8 cellular contexts compared by ENCODE assay signal in the genomic region with DNA sequence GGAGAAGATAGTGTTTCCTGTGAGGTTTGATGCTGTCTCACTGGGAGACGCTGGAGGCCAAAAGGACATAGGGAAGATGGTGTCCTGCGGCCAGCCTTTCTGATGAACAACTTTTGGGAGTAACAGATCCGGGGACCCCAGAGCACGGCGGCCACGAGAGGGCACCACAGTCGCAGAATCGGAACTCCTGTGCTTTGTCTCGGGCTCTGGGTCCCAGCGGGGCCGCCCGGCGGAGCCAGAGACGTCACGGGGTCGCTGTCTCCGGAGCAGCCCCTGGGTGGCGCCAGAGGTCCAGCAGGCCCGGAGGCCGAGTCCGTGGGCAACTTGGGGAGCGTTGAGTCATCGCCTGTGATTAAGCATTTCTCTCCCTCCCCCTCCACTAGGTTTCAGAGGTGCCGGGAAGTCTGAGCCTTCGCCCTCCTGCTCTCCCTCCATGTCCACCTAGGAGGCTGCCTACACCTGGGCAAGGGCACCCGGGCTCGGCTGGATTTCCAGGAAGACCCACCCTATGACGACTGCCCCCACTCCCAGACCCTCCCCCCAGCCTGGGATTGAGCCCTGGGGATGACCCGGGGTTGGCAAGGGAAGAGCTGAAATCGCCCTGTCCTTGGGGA. TPM values are rescaled to one million over a fixed set of nuclear protein-coding genes. Genes with fewer than 3 reads are reported as not detected.
DNase-seq lines count a peak whose midpoint lies in the region; ATAC-seq and TF ChIP-seq lines count a peak whose summit lies in the region.

No MANE protein-coding gene starts in this region.

- H3K9me3 ChIP-seq in ascending aorta, result no peaks in the 10 kb centered on the region
- no peaks in the 10 kb centered on the region for H3K9me3 ChIP-seq in right cardiac atrium (ENCODE audit: control insufficient read depth, low read length)
- no peaks in the 10 kb centered on the region for H3K9me3 ChIP-seq in aorta (ENCODE audit: control insufficient read depth, low read length)

- H3K4me3 ChIP-seq in ascending aorta, result peak overlapping the region; percentile 26 to 53
- no peak overlapping the region for H3K4me3 ChIP-seq in right cardiac atrium (ENCODE audit: low read length)
- H3K4me3 ChIP-seq in rectal smooth muscle tissue (ENCODE audit: low read length), result peak overlapping the region; percentile 47
- no peak overlapping the region for H3K4me3 ChIP-seq in aorta (ENCODE audit: low read length in 2 of 2)

- WGBS in right cardiac atrium, result 2% methylated on average over 30 of the region's 30 CpGs
- 1 to 2% methylated on average over 29 to 30 of the region's 30 CpGs for WGBS in aorta, 2 donors

- H3K36me3 ChIP-seq in ascending aorta (no peaks in the 10 kb centered on the region), rectal smooth muscle tissue (ENCODE audit: control insufficient read depth, insufficient read depth, low read length) (no peaks in the 10 kb centered on the region), aorta (ENCODE audit: control insufficient read depth in 1 of 2, insufficient read depth in 2 of 2, low read length in 1 of 2) (no peaks in the 10 kb centered on the region)

- H3K9ac ChIP-seq in rectal smooth muscle tissue (ENCODE audit: low read length), result peak overlapping the region; percentile 8

- intact Hi-C loops in ascending aorta (cut with DNase I), result loop anchor here (1.0 to 2.0 kb wide), 6 partner anchors 27 to 468 kb away; a partner anchor contains a TSS
- intact Hi-C loops in right cardiac atrium (cut with DNase I), result loop anchor here (2.0 to 10.0 kb wide), 5 partner anchors 165 to 195 kb away; a partner anchor contains a TSS
- intact Hi-C loops in aorta (cut with DNase I), result loop anchor here (1.0 to 5.0 kb wide), 6 partner anchors 26 to 467 kb away; a partner anchor contains a TSS

- peak; percentile 89 for ATAC-seq in GM18498 (IDR thresholded peaks at IDR 0.05; ENCODE audit: unreplicated experiment)
- ATAC-seq in HG02938 (IDR thresholded peaks at IDR 0.05; ENCODE audit: unreplicated experiment), result peak; percentile 71
- ATAC-seq in right cardiac atrium, result peak; percentile 95
- peak; percentile 97 for ATAC-seq in aorta (ENCODE audit: low FRiP score)

- H3K4me1 ChIP-seq in ascending aorta, result peaks cover 6 to 13% of the 10 kb centered on the region in 2 donors
- H3K4me1 ChIP-seq in right cardiac atrium (ENCODE audit: control insufficient read depth, insufficient read depth, low read length), result peaks cover 2% of the 10 kb centered on the region
- peaks cover 6% of the 10 kb centered on the region for H3K4me1 ChIP-seq in rectal smooth muscle tissue (ENCODE audit: control insufficient read depth, insufficient read depth, low read length)
- H3K4me1 ChIP-seq in aorta (ENCODE audit: control insufficient read depth in 1 of 2, insufficient read depth in 2 of 2, low read length in 2 of 2), result no peaks in the 10 kb centered on the region

- peak; percentile 33 to 65 for DNase-seq in NCI-H187 (lab: John Stamatoyannopoulos, UW)
- DNase-seq in T-helper 2 cell, result peak; percentile 93 to 99 (median 96)
- DNase-seq in ascending aorta (ENCODE audit: low spot score in 2 of 2), result peak; percentile 92 to 99
- DNase-seq in right cardiac atrium, result peak; percentile 98 to 100 (median 99)
- peak; percentile 99 to 100 for DNase-seq in aorta

- TF ChIP-seq CTCF in ascending aorta (IDR thresholded peaks at IDR 0.05), result peak; percentile 99 to 100 (median 99)

- H3K27me3 ChIP-seq in ascending aorta, result no peaks in the 10 kb centered on the region
- no peaks in the 10 kb centered on the region for H3K27me3 ChIP-seq in right cardiac atrium (ENCODE audit: control insufficient read depth, insufficient read depth)
- H3K27me3 ChIP-seq in rectal smooth muscle tissue (ENCODE audit: control insufficient read depth, insufficient read depth, low read length), result no peaks in the 10 kb centered on the region
- no peaks in the 10 kb centered on the region for H3K27me3 ChIP-seq in aorta (ENCODE audit: control insufficient read depth in 1 of 2, insufficient read depth in 2 of 2, low read length in 1 of 2)

- peak overlapping the region; percentile 58 to 81 for H3K27ac ChIP-seq in ascending aorta
- peak overlapping the region; percentile 6 for H3K27ac ChIP-seq in right cardiac atrium (ENCODE audit: low read length)
- peak overlapping the region; percentile 21 for H3K27ac ChIP-seq in rectal smooth muscle tissue (ENCODE audit: low read depth, low read length)
- peak overlapping the region in 1 of 2 donors; percentile 4 for H3K27ac ChIP-seq in aorta (ENCODE audit: low read depth in 1 of 2, low read length in 2 of 2)

RNA-seq across cellular contexts. Expression of a gene that starts 3.2 kb away (rescaled TPM):
- not detected for total RNA-seq in ascending aorta
- total RNA-seq in right cardiac atrium, result 1 to 10 TPM in 2 of 4 donors, under 1 TPM in 1, not detected in 1; 0.86 to 2.1 (median 1.4) TPM
- 1.7 TPM for polyA plus RNA-seq in right cardiac atrium
- 1 to 10 TPM in 1 of 2 donors, not detected in 1; 1.0 TPM for total RNA-seq in aorta
- polyA plus RNA-seq in aorta, result 1 to 10 TPM in 1 of 2 donors, not detected in 1; 2.5 TPM

RNA-seq across cellular contexts. Expression of a gene that starts 25.8 kb away (rescaled TPM):
- not detected for total RNA-seq in ascending aorta
- total RNA-seq in right cardiac atrium, result 1 to 10 TPM in 1 of 4 donors, under 1 TPM in 3; 0.40 to 1.2 (median 0.80) TPM
- 0.48 TPM for polyA plus RNA-seq in right cardiac atrium
- 1 to 10 TPM; 2.0 to 2.3 TPM for total RNA-seq in aorta
- polyA plus RNA-seq in aorta, result 1 to 10 TPM; 1.8 to 3.1 TPM

RNA-seq across cellular contexts. Expression of a gene that starts 25.8 kb away (rescaled TPM):
- total RNA-seq in ascending aorta (128 TPM), right cardiac atrium (10 to 100 TPM; 21.6 to 26.2 (median 22.3) TPM), aorta (10 to 100 TPM; 26.9 to 37.2 TPM)
- polyA plus RNA-seq in right cardiac atrium (22.9 TPM), aorta (10 to 100 TPM; 22.3 to 67.6 TPM)

RNA-seq across cellular contexts. Expression of a gene that starts 58.1 kb away (rescaled TPM):
- total RNA-seq in ascending aorta (12.9 TPM), right cardiac atrium (1 to 10 TPM; 1.4 to 3.2 (median 2.2) TPM), aorta (1 to 10 TPM; 4.3 to 9.8 TPM)
- polyA plus RNA-seq in right cardiac atrium (1.9 TPM), aorta (10 to 100 TPM in 1 of 2 donors, 1 to 10 TPM in 1; 2.5 to 18.9 TPM)

Comparison
In these comparisons a context has a peak if more than half of its experiments do, and no peak if none do; other contexts are left out.
1. DNase-seq: peak in every context shown above with its lines; median percentile 100 in aorta; 99 in right cardiac atrium; 96 in T-helper 2 cell; 96 in ascending aorta; 49 in NCI-H187.
2. H3K4me3 ChIP-seq: peak in ascending aorta (2 of 2) and rectal smooth muscle tissue (single experiment); none in right cardiac atrium (single experiment) and aorta (0 of 2).
3. Peak in every context shown above with its lines, with median percentiles within 50 percentile points of each other: ATAC-seq.